ENCODE assay signal across 1 cellular context in the genomic region with DNA sequence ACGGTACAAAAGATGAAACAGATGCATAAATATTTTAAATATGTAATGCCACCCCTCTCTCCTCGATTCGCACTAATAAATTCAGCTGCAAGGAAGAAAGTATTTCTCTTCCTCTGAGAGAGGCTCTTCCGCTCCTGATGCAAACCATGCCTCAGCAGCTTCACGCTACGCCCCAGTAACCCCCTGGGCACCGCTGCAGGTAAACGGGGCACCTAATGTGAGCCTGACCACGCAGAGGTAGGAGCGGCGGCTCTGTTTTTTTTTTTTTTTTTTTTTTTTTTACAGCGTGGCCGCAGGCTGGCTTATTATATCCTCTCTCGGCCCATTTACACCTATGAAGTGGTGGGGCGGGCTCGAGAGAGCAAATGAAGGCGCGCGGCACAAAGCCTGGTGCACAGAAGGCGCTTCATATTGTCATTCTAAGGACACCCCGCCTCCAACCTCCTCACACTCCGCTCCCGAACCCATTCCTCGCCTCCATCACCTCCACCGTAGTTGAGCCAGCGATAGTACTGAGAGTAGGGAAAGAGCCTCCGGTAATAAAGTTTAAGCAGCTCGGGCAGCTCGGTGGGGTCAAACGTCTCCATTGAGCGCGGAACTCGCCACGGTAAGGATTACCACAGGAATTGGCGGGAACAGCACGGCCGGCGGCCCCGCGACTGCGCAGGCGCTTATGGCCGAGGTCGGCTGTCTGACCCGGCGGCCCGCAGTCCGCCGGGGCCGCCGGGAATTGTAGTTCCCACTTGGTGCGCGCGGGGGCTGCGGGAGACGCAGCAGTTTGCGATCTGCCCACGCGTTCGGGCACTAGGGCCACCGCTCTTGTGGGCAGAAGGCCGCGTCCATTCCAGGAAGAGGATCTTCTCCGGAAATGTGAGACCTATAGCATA.
TF ChIP-seq lines count a peak whose summit lies in the region.

A gene (minus strand): TSS at position 612 of the 887 bp plus-strand sequence. CDS start 25 bp downstream, at position 587.

TF ChIP-seq in K562, 482 proteins besides CTCF, POLR2A, EP300 and RAD21 (continued from another document and continues in another):
- TF ChIP-seq, protein P1, sequence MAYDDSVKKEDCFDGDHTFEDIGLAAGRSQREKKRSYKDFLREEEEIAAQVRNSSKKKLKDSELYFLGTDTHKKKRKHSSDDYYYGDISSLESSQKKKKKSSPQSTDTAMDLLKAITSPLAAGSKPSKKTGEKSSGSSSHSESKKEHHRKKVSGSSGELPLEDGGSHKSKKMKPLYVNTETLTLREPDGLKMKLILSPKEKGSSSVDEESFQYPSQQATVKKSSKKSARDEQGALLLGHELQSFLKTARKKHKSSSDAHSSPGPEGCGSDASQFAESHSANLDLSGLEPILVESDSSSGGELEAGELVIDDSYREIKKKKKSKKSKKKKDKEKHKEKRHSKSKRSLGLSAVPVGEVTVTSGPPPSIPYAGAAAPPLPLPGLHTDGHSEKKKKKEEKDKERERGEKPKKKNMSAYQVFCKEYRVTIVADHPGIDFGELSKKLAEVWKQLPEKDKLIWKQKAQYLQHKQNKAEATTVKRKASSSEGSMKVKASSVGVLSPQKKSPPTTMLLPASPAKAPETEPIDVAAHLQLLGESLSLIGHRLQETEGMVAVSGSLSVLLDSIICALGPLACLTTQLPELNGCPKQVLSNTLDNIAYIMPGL (CRISPR knock-in tag; IDR thresholded peaks at IDR 0.05) = peak; percentile 24; the same call in 1 of the 2 replicates
- no peak for TF ChIP-seq DMBX1 (CRISPR knock-in tag; IDR thresholded peaks at IDR 0.05; ENCODE audit: borderline replicate concordance)
- no peak for TF ChIP-seq NBN (IDR thresholded peaks at IDR 0.05; ENCODE audit: low read depth)
- no peak for TF ChIP-seq TBL1XR1 (IDR thresholded peaks at IDR 0.05; ENCODE audit: low read length in 2 of 2)
- 0 out of 2 replicates have a peak, but pooled peaks have one; percentile 40 for TF ChIP-seq DIDO1 (tag; IDR thresholded peaks at IDR 0.05; ENCODE audit: low read depth)
- no peak for TF ChIP-seq ZNF785 (CRISPR knock-in tag; IDR thresholded peaks at IDR 0.05)
- TF ChIP-seq ZNF24 (IDR thresholded peaks at IDR 0.05) = 0 out of 2 replicates have a peak, but pooled peaks have one; percentile 38
- no peak for TF ChIP-seq ZNF408 (CRISPR knock-in tag; IDR thresholded peaks at IDR 0.05; ENCODE audit: low read depth)
- TF ChIP-seq, protein P2, sequence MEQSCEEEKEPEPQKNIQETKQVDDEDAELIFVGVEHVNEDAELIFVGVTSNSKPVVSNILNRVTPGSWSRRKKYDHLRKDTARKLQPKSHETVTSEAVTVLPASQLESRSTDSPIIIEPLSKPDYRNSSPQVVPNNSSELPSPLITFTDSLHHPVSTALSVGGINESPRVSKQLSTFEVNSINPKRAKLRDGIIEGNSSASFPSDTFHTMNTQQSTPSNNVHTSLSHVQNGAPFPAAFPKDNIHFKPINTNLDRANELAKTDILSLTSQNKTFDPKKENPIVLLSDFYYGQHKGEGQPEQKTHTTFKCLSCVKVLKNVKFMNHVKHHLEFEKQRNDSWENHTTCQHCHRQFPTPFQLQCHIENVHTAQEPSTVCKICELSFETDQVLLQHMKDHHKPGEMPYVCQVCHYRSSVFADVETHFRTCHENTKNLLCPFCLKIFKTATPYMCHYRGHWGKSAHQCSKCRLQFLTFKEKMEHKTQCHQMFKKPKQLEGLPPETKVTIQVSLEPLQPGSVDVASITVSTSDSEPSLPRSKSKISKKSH (CRISPR knock-in tag; IDR thresholded peaks at IDR 0.05) = no peak
- TF ChIP-seq SNRNP70 (optimal IDR thresholded peaks at IDR 0.05; ENCODE audit: low read depth, low read length) = no peak
- no peak for TF ChIP-seq WHSC1 (IDR thresholded peaks at IDR 0.05; ENCODE audit: low read length)
- no peak for TF ChIP-seq MAFK (IDR thresholded peaks at IDR 0.05; ENCODE audit: low read length)
- TF ChIP-seq ZNF507 (tag; conservative IDR thresholded peaks at IDR 0.05) = no peak
- no peak for TF ChIP-seq KDM1A (IDR thresholded peaks at IDR 0.05)
- TF ChIP-seq ZNF354B (CRISPR knock-in tag; IDR thresholded peaks at IDR 0.05) = no peak
- TF ChIP-seq STAT5B (CRISPR knock-in tag; IDR thresholded peaks at IDR 0.05) = no peak
- TF ChIP-seq, protein P3, sequence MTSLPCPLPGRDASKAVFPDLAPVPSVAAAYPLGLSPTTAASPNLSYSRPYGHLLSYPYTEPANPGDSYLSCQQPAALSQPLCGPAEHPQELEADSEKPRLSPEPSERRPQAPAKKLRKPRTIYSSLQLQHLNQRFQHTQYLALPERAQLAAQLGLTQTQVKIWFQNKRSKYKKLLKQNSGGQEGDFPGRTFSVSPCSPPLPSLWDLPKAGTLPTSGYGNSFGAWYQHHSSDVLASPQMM (CRISPR knock-in tag; IDR thresholded peaks at IDR 0.05) = no peak
- TF ChIP-seq, protein P4, sequence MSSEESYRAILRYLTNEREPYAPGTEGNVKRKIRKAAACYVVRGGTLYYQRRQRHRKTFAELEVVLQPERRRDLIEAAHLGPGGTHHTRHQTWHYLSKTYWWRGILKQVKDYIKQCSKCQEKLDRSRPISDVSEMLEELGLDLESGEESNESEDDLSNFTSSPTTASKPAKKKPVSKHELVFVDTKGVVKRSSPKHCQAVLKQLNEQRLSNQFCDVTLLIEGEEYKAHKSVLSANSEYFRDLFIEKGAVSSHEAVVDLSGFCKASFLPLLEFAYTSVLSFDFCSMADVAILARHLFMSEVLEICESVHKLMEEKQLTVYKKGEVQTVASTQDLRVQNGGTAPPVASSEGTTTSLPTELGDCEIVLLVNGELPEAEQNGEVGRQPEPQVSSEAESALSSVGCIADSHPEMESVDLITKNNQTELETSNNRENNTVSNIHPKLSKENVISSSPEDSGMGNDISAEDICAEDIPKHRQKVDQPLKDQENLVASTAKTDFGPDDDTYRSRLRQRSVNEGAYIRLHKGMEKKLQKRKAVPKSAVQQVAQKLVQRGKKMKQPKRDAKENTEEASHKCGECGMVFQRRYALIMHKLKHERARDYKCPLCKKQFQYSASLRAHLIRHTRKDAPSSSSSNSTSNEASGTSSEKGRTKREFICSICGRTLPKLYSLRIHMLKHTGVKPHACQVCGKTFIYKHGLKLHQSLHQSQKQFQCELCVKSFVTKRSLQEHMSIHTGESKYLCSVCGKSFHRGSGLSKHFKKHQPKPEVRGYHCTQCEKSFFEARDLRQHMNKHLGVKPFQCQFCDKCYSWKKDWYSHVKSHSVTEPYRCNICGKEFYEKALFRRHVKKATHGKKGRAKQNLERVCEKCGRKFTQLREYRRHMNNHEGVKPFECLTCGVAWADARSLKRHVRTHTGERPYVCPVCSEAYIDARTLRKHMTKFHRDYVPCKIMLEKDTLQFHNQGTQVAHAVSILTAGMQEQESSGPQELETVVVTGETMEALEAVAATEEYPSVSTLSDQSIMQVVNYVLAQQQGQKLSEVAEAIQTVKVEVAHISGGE (CRISPR knock-in tag; IDR thresholded peaks at IDR 0.05) = peak in 1 of 3 experiments; percentile 66; a peak in 2 of 6 replicates
- no peak for TF ChIP-seq ESRRB (CRISPR knock-in tag; IDR thresholded peaks at IDR 0.05; ENCODE audit: borderline replicate concordance)
- no peak for TF ChIP-seq PHF20 (IDR thresholded peaks at IDR 0.05; ENCODE audit: partially characterized antibody)
- TF ChIP-seq, protein P5, sequence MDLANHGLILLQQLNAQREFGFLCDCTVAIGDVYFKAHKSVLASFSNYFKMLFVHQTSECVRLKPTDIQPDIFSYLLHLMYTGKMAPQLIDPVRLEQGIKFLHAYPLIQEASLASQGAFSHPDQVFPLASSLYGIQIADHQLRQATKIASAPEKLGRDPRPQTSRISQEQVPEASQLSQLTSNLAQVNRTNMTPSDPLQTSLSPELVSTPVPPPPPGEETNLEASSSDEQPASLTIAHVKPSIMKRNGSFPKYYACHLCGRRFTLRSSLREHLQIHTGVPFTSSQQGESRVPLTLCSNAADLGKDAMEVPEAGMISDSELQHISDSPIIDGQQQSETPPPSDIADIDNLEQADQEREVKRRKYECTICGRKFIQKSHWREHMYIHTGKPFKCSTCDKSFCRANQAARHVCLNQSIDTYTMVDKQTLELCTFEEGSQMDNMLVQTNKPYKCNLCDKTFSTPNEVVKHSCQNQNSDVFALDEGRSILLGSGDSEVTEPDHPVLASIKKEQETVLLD (IDR thresholded peaks at IDR 0.05) = no peak
- no peak for TF ChIP-seq SREBF1 (IDR thresholded peaks at IDR 0.05; ENCODE audit: borderline replicate concordance, low read depth, low read length)
- no peak for TF ChIP-seq ZNF212 (CRISPR knock-in tag; IDR thresholded peaks at IDR 0.05)
- TF ChIP-seq, protein P6, sequence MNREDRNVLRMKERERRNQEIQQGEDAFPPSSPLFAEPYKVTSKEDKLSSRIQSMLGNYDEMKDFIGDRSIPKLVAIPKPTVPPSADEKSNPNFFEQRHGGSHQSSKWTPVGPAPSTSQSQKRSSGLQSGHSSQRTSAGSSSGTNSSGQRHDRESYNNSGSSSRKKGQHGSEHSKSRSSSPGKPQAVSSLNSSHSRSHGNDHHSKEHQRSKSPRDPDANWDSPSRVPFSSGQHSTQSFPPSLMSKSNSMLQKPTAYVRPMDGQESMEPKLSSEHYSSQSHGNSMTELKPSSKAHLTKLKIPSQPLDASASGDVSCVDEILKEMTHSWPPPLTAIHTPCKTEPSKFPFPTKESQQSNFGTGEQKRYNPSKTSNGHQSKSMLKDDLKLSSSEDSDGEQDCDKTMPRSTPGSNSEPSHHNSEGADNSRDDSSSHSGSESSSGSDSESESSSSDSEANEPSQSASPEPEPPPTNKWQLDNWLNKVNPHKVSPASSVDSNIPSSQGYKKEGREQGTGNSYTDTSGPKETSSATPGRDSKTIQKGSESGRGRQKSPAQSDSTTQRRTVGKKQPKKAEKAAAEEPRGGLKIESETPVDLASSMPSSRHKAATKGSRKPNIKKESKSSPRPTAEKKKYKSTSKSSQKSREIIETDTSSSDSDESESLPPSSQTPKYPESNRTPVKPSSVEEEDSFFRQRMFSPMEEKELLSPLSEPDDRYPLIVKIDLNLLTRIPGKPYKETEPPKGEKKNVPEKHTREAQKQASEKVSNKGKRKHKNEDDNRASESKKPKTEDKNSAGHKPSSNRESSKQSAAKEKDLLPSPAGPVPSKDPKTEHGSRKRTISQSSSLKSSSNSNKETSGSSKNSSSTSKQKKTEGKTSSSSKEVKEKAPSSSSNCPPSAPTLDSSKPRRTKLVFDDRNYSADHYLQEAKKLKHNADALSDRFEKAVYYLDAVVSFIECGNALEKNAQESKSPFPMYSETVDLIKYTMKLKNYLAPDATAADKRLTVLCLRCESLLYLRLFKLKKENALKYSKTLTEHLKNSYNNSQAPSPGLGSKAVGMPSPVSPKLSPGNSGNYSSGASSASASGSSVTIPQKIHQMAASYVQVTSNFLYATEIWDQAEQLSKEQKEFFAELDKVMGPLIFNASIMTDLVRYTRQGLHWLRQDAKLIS (CRISPR knock-in tag; IDR thresholded peaks at IDR 0.05) = peak; percentile 82
- TF ChIP-seq ZNF668 (CRISPR knock-in tag; IDR thresholded peaks at IDR 0.05) = no peak
- peak; percentile 97 for TF ChIP-seq RBFOX2 (IDR thresholded peaks at IDR 0.05; ENCODE audit: low read depth, low read length)
- no peak for TF ChIP-seq POLR3G (IDR thresholded peaks at IDR 0.05; ENCODE audit: extremely low read depth, insufficient read length, insufficient replicate concordance)
- TF ChIP-seq, protein P7, sequence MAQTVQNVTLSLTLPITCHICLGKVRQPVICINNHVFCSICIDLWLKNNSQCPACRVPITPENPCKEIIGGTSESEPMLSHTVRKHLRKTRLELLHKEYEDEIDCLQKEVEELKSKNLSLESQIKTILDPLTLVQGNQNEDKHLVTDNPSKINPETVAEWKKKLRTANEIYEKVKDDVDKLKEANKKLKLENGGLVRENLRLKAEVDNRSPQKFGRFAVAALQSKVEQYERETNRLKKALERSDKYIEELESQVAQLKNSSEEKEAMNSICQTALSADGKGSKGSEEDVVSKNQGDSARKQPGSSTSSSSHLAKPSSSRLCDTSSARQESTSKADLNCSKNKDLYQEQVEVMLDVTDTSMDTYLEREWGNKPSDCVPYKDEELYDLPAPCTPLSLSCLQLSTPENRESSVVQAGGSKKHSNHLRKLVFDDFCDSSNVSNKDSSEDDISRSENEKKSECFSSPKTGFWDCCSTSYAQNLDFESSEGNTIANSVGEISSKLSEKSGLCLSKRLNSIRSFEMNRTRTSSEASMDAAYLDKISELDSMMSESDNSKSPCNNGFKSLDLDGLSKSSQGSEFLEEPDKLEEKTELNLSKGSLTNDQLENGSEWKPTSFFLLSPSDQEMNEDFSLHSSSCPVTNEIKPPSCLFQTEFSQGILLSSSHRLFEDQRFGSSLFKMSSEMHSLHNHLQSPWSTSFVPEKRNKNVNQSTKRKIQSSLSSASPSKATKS (CRISPR knock-in tag; IDR thresholded peaks at IDR 0.05) = no peak
- no peak for TF ChIP-seq ZNF347 (CRISPR knock-in tag; IDR thresholded peaks at IDR 0.05; ENCODE audit: low read depth)
- no peak for TF ChIP-seq STAG1 (CRISPR knock-in tag; IDR thresholded peaks at IDR 0.05; ENCODE audit: borderline replicate concordance)
- TF ChIP-seq ZNF583 (CRISPR knock-in tag; IDR thresholded peaks at IDR 0.05) = no peak
- TF ChIP-seq, protein P8, sequence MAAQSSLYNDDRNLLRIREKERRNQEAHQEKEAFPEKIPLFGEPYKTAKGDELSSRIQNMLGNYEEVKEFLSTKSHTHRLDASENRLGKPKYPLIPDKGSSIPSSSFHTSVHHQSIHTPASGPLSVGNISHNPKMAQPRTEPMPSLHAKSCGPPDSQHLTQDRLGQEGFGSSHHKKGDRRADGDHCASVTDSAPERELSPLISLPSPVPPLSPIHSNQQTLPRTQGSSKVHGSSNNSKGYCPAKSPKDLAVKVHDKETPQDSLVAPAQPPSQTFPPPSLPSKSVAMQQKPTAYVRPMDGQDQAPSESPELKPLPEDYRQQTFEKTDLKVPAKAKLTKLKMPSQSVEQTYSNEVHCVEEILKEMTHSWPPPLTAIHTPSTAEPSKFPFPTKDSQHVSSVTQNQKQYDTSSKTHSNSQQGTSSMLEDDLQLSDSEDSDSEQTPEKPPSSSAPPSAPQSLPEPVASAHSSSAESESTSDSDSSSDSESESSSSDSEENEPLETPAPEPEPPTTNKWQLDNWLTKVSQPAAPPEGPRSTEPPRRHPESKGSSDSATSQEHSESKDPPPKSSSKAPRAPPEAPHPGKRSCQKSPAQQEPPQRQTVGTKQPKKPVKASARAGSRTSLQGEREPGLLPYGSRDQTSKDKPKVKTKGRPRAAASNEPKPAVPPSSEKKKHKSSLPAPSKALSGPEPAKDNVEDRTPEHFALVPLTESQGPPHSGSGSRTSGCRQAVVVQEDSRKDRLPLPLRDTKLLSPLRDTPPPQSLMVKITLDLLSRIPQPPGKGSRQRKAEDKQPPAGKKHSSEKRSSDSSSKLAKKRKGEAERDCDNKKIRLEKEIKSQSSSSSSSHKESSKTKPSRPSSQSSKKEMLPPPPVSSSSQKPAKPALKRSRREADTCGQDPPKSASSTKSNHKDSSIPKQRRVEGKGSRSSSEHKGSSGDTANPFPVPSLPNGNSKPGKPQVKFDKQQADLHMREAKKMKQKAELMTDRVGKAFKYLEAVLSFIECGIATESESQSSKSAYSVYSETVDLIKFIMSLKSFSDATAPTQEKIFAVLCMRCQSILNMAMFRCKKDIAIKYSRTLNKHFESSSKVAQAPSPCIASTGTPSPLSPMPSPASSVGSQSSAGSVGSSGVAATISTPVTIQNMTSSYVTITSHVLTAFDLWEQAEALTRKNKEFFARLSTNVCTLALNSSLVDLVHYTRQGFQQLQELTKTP (IDR thresholded peaks at IDR 0.05; ENCODE audit: low read depth in 1 of 2, partially characterized antibody in 2 of 2) = peak; percentile 53 to 88
